ENCODE assay signal across 8 cellular contexts in the genomic region with DNA sequence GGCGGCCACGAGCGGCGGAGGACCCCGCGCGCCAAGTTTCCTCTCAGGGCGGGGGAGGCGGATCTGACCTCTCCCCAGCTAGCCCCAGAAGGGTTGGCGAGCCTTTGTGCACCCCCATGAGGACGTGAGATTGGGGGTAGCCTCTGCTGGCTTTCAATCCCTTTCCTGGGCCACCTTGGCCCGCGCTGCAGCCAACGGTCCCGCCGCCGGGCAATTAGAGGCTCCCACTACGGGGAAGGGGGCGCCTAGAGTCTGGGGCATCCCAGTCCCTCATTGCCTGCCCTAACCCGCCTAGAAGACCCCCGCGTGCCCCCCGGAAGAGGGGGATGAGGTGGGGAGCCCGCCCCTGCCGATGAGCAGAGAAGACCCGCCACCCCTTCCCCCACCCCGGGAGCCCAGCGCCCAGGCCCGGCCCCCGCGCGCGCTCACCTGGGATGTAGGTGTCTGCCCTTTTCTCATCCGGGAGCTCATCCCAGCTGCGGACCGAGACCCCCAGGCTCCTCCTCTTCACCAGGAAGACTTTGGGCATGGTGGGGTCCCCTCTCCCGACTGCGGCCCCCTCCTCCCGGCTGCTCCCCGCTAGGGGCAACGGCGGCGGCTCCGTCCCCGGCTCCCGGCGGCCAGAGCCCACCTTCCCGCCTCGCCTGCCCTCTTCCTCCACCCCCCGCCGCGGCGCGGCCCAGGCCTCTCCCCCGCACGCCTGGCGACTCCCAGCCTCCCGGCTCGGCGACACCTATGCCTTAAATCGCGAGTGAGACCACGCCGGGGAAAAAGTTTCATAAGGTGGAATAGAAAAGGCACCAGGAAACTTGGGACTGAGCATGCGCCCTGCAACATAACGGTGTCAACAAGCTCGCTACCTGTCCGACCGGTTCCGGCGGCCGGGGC. TPM values are rescaled to one million over a fixed set of nuclear protein-coding genes. Genes with fewer than 3 reads are reported as not detected.
DNase-seq lines count a peak whose midpoint lies in the region; ATAC-seq lines count a peak whose summit lies in the region.

A gene (minus strand): TSS at position 811 of the 888 bp plus-strand sequence. CDS start 282 bp downstream, at position 529.

- no peak within 1 kb of the TSS for H3K27ac ChIP-seq in BLaER1

- H3K9ac ChIP-seq in BLaER1, result no peak within 1 kb of the TSS

- peaks cover 27% of the 10 kb centered on the region for H3K9me3 ChIP-seq in BLaER1

- peak within 1 kb of the TSS; percentile 66 for H3K4me3 ChIP-seq in BLaER1

- POLR2A ChIA-PET in activated CD4-positive, alpha-beta memory T cell treated with anti-CD3 and anti-CD28 coated beads, Interleukin-2, amount 10 ng/mL, durations not matched to agents 7 days and 5 days (lab: Charles Lee), result no interaction called here

- peaks cover 11% of the 10 kb centered on the region for H3K4me1 ChIP-seq in BLaER1

- H3K36me3 Mint-ChIP-seq in activated CD4-positive, alpha-beta memory T cell treated with anti-CD3 and anti-CD28 coated beads, Interleukin-2, amount 10 ng/mL, durations not matched to agents 7 days and 5 days (ENCODE audit: low read depth), result peaks cover 2% of the 10 kb centered on the region
- peaks cover 0 to 2% of the 10 kb centered on the region in 2 donors for H3K36me3 Mint-ChIP-seq in stimulated activated naive B cell treated with anti-CD40 and anti-IgM and Interleukin-4, amounts not matched to agents 10 μg/mL and 1 μg/mL and 100 μg/mL, for 72 hours

- CTCF ChIA-PET in activated CD4-positive, alpha-beta memory T cell treated with anti-CD3 and anti-CD28 coated beads, Interleukin-2, amount 10 ng/mL, durations not matched to agents 7 days and 5 days (lab: Charles Lee), result no interaction called here

- ATAC-seq in stimulated activated naive B cell treated with anti-CD40 and anti-IgM and Interleukin-4, amounts not matched to agents 10 μg/mL and 1 μg/mL and 100 μg/mL, for 72 hours (replicated peaks), result no peak

- H3K4me1 Mint-ChIP-seq in activated CD4-positive, alpha-beta memory T cell treated with anti-CD3 and anti-CD28 coated beads, Interleukin-2, amount 10 ng/mL, durations not matched to agents 7 days and 5 days, result peaks cover 11% of the 10 kb centered on the region
- H3K4me1 Mint-ChIP-seq in stimulated activated naive B cell treated with anti-CD40 and anti-IgM and Interleukin-4, amounts not matched to agents 10 μg/mL and 1 μg/mL and 100 μg/mL, for 72 hours, result peaks cover 11 to 31% of the 10 kb centered on the region in 2 donors

- H3K4me3 Mint-ChIP-seq in activated CD4-positive, alpha-beta memory T cell treated with anti-CD3 and anti-CD28 coated beads, Interleukin-2, amount 10 ng/mL, durations not matched to agents 7 days and 5 days, result peak within 1 kb of the TSS; percentile 24
- H3K4me3 Mint-ChIP-seq in stimulated activated naive B cell treated with anti-CD40 and anti-IgM and Interleukin-4, amounts not matched to agents 10 μg/mL and 1 μg/mL and 100 μg/mL, for 72 hours, result peak within 1 kb of the TSS; percentile 66 to 74

- DNase-seq in HPDE6-E6E7 (ENCODE audit: extremely low spot score) (peak; percentile 91), iPS-NIHi7 (ENCODE audit: extremely low spot score) (peak; percentile 74), NCI-H1694 treated with DMSO at 0.1 percent for 48 hours (lab: John Stamatoyannopoulos, UW) (no peak), activated gamma-delta T cell (lab: John Stamatoyannopoulos, UW) (no peak), GDM1 (lab: John Stamatoyannopoulos, UW) (no peak)
- DNase-seq in activated CD4-positive, alpha-beta memory T cell treated with anti-CD3 and anti-CD28 coated beads, Interleukin-2, amount 10 ng/mL, durations not matched to agents 7 days and 5 days, result no peak
- DNase-seq in stimulated activated naive B cell treated with anti-CD40 and anti-IgM and Interleukin-4, amounts not matched to agents 10 μg/mL and 1 μg/mL and 100 μg/mL, for 72 hours, result no peak

- H3K9me3 Mint-ChIP-seq in activated CD4-positive, alpha-beta memory T cell treated with anti-CD3 and anti-CD28 coated beads, Interleukin-2, amount 10 ng/mL, durations not matched to agents 7 days and 5 days, result no peaks in the 10 kb centered on the region
- H3K9me3 Mint-ChIP-seq in stimulated activated naive B cell treated with anti-CD40 and anti-IgM and Interleukin-4, amounts not matched to agents 10 μg/mL and 1 μg/mL and 100 μg/mL, for 72 hours, result no peaks in the 10 kb centered on the region

- H3K27ac Mint-ChIP-seq in activated CD4-positive, alpha-beta memory T cell treated with anti-CD3 and anti-CD28 coated beads, Interleukin-2, amount 10 ng/mL, durations not matched to agents 7 days and 5 days, result no peak within 1 kb of the TSS
- peak within 1 kb of the TSS; percentile 27 for H3K27ac Mint-ChIP-seq in stimulated activated naive B cell treated with anti-CD40 and anti-IgM and Interleukin-4, amounts not matched to agents 10 μg/mL and 1 μg/mL and 100 μg/mL, for 72 hours

- H3K36me3 ChIP-seq in BLaER1, result no peaks in the 10 kb centered on the region

- H3K4me2 ChIP-seq in BLaER1, result peak within 1 kb of the TSS; percentile 86

- H3K27me3 ChIP-seq in BLaER1, result peaks cover 70% of the 10 kb centered on the region

- H4K20me1 ChIP-seq in BLaER1, result peaks cover 21% of the 10 kb centered on the region; the same call in 1 of the 2 replicates

- H3K27me3 Mint-ChIP-seq in activated CD4-positive, alpha-beta memory T cell treated with anti-CD3 and anti-CD28 coated beads, Interleukin-2, amount 10 ng/mL, durations not matched to agents 7 days and 5 days, result peaks cover 66% of the 10 kb centered on the region
- H3K27me3 Mint-ChIP-seq in stimulated activated naive B cell treated with anti-CD40 and anti-IgM and Interleukin-4, amounts not matched to agents 10 μg/mL and 1 μg/mL and 100 μg/mL, for 72 hours, result peaks cover 53 to 73% of the 10 kb centered on the region in 2 donors

RNA-seq across cellular contexts. Expression of the gene that starts here (rescaled TPM):
- total RNA-seq in activated CD4-positive, alpha-beta memory T cell treated with anti-CD3 and anti-CD28 coated beads, Interleukin-2, amount 10 ng/mL, durations not matched to agents 7 days and 5 days, result under 1 TPM in 1 of 2 experiments, not detected in 1; 0.25 TPM

Comparison
In these comparisons a context has a peak if more than half of its experiments do, and no peak if none do; other contexts are left out.
1. DNase-seq: peak in HPDE6-E6E7 (single experiment) and iPS-NIHi7 (single experiment); none in activated CD4-positive, alpha-beta memory T cell treated with anti-CD3 and anti-CD28 coated beads, Interleukin-2, amount 10 ng/mL, durations not matched to agents 7 days and 5 days (single experiment), stimulated activated naive B cell treated with anti-CD40 and anti-IgM and Interleukin-4, amounts not matched to agents 10 μg/mL and 1 μg/mL and 100 μg/mL, for 72 hours (single experiment), NCI-H1694 treated with DMSO at 0.1 percent for 48 hours (single experiment), activated gamma-delta T cell (single experiment) and GDM1 (single experiment).